9 cellular contexts compared by ENCODE assay signal in genomic region chr11:82494988-82495432, GRCh38.
DNase-seq lines count a peak whose midpoint lies in the region; ATAC-seq and TF ChIP-seq lines count a peak whose summit lies in the region.
"Had no signal": no experiment of that assay in that cellular context is flagged by ENCODE, and none has a peak within 500 bp of the region (broad histone marks: within the 10 kb centered on the region; RNA-seq: fewer than 3 reads in every experiment).

No MANE protein-coding gene starts in this region.

- TF ChIP-seq CTCF in VCaP (conservative IDR thresholded peaks at IDR 0.05): peak; percentile 82
- peak; percentile 48 for TF ChIP-seq CTCF in retinal pigment epithelial cell (conservative IDR thresholded peaks at IDR 0.05; ENCODE audit: low read depth, low read length)
- TF ChIP-seq CTCF in heart right ventricle (IDR thresholded peaks at IDR 0.05): peak in 3 of 9 donors; percentile 17 to 39 (median 29)

- no peaks in the 10 kb centered on the region for H3K36me3 ChIP-seq in heart right ventricle
- H3K36me3 ChIP-seq: SJSA1 had no signal

- intact Hi-C loops in heart right ventricle (cut with DNase I): no loop called here

- no peak overlapping the region for H3K27ac ChIP-seq in VCaP
- no peak overlapping the region for H3K27ac ChIP-seq in heart right ventricle
- H3K27ac ChIP-seq: SJSA1 had no signal

- H3K4me1 ChIP-seq in heart right ventricle: no peaks in the 10 kb centered on the region
- H3K4me1 ChIP-seq: SJSA1 had no signal

- peak; percentile 2 for DNase-seq in NCI-H146 (lab: John Stamatoyannopoulos, UW)
- no peak for DNase-seq in NCI-H146 treated with DMSO at 0.1 percent for 48 hours (lab: John Stamatoyannopoulos, UW; ENCODE audit: unreplicated experiment)
- peak; percentile 1 for DNase-seq in HS-5 (ENCODE audit: low read depth)
- DNase-seq in retinal pigment epithelial cell (ENCODE audit: low read depth): no peak
- no peak for DNase-seq in heart right ventricle
- no peak for DNase-seq in stimulated activated CD4-positive, alpha-beta T cell treated with anti-CD3 and anti-CD28 coated beads, Interleukin-2, amount 100 ng/mL, for 24 hours
- DNase-seq in putamen (ENCODE audit: low spot score): no peak

- H3K9me3 ChIP-seq in heart right ventricle: peaks cover 0 to 14% (median 6%) of the 10 kb centered on the region in 11 donors
- H3K9me3 ChIP-seq: SJSA1 had no signal

- ATAC-seq in heart right ventricle: no peak

- 41 to 47% methylated on average over 3 of the region's 3 CpGs for WGBS in heart right ventricle, 2 donors

- no peaks in the 10 kb centered on the region for H3K27me3 ChIP-seq in heart right ventricle
- H3K27me3 ChIP-seq: SJSA1 had no signal

- H3K4me3 ChIP-seq in retinal pigment epithelial cell (ENCODE audit: low read length) (no peak overlapping the region), heart right ventricle (no peak overlapping the region)
- H3K4me3 ChIP-seq: SJSA1 had no signal

Comparison
In these comparisons a context has a peak if more than half of its experiments do, and no peak if none do; other contexts are left out.
1. DNase-seq: peak in NCI-H146 (single experiment) and HS-5 (single experiment); none in NCI-H146 treated with DMSO at 0.1 percent for 48 hours (single experiment), retinal pigment epithelial cell (single experiment), heart right ventricle (0 of 2), stimulated activated CD4-positive, alpha-beta T cell treated with anti-CD3 and anti-CD28 coated beads, Interleukin-2, amount 100 ng/mL, for 24 hours (0 of 2) and putamen (single experiment).